In the genomic region with DNA sequence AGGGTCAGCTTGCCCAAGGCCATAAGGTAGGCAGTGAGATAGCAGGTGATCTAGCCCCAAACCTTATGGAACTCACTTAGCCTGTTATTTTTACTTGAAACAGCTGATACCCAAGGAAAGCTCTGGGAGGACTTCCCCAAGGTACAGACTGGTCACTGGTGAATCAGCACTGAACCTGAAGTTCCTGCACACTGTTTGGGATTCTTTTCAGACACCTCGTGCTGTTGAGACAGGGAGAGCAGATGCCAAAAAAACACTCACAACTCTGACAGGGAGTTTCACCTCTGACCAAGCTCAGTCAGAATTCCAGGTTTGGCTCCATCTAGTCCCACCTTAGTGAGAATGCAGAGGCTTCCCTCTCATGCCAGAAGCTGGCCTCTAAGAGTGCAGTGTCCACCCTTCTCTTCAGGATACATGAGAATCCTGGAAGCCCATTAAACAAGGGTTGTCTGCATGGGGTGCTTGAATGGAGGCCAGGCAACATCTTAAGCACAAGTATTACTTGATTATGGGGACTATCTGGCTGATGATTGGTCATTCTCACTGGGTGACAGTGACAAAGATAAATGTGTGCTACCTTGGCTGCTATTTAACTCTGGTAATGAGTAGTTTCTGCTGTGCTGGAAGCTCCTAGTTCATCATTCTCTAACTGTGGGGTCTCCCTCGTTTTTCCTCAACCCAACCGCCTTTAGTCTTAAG, we compare ENCODE assay signal across 18 cellular contexts.
A peak's percentile ranks its signal among the peaks of the same experiment; 100 is the strongest.
DNase-seq lines count a peak whose midpoint lies in the region; ATAC-seq and TF ChIP-seq lines count a peak whose summit lies in the region.
"Had no signal": no experiment of that assay in that cellular context is flagged by ENCODE, and none has a peak within 500 bp of the region (broad histone marks: within the 10 kb centered on the region; RNA-seq: fewer than 3 reads in every experiment).

No MANE protein-coding gene starts in this region.

- TF ChIP-seq CTCF in left ventricle myocardium inferior (IDR thresholded peaks at IDR 0.05; ENCODE audit: borderline replicate concordance), result no peak

- DNase-seq in Right ventricle myocardium inferior (ENCODE audit: missing footprints), result no peak
- no peak for DNase-seq in left ventricle myocardium inferior
- peak; percentile 30 for DNase-seq in NCI-H226
- DNase-seq in epithelial cell of prostate (ENCODE audit: low read depth, low spot score), result peak; percentile 72
- peak; percentile 75 for DNase-seq in kidney tubule cell (ENCODE audit: low spot score)
- no peak for DNase-seq in A172 (ENCODE audit: low spot score)
- DNase-seq in AG08395 (ENCODE audit: low spot score), result no peak
- DNase-seq: 8988T; Calu3; CD8-positive, alpha-beta T cell; GF-D8; KG1; NCI-H146; NCI-H2029 treated with DMSO at 0.1 percent for 48 hours; NK-92 treated with Interleukin-12 subunit alpha and Interleukin-12 subunit beta, amount 100 ng/mL, for 24 hours had no signal

- no peaks in the 10 kb centered on the region for H3K9me3 ChIP-seq in left ventricle myocardium inferior (replicated peaks)
- H3K9me3 ChIP-seq: BLaER1 had no signal

- no peak overlapping the region for H3K4me3 ChIP-seq in left ventricle myocardium inferior
- H3K4me3 ChIP-seq: BLaER1, GM12878 had no signal

- H3K27me3 ChIP-seq in left ventricle myocardium inferior (ENCODE audit: low read depth), result no peaks in the 10 kb centered on the region
- H3K27me3 ChIP-seq: BLaER1 had no signal

- no peak overlapping the region for H3K27ac ChIP-seq in left ventricle myocardium inferior (replicated peaks)
- peak overlapping the region; percentile 21 for H3K27ac ChIP-seq in epithelial cell of prostate
- H3K27ac ChIP-seq: BLaER1 had no signal

- ATAC-seq in Right ventricle myocardium inferior (peak; percentile 87), GM19463 (IDR thresholded peaks at IDR 0.05; ENCODE audit: unreplicated experiment) (no peak)
- ATAC-seq: CD8-positive, alpha-beta T cell had no signal

- H3K36me3 ChIP-seq in left ventricle myocardium inferior, result no peaks in the 10 kb centered on the region
- H3K36me3 ChIP-seq: BLaER1 had no signal

- intact Hi-C loops in Right ventricle myocardium inferior (cut with DNase I) (no loop called here), left ventricle myocardium inferior (cut with micrococcal nuclease) (no loop called here)

- peaks cover 21% of the 10 kb centered on the region for H3K4me1 ChIP-seq in left ventricle myocardium inferior

Comparison
In these comparisons a context has a peak if more than half of its experiments do, and no peak if none do; other contexts are left out.
1. DNase-seq: peak in NCI-H226 (single experiment), epithelial cell of prostate (single experiment) and kidney tubule cell (single experiment); none in Right ventricle myocardium inferior (single experiment), left ventricle myocardium inferior (single experiment), A172 (single experiment) and AG08395 (single experiment).